8 cellular contexts compared by ENCODE assay signal in genomic region chr2:39513641-39514094, GRCh38.
DNase-seq lines count a peak whose midpoint lies in the region; ATAC-seq and TF ChIP-seq lines count a peak whose summit lies in the region.

No MANE protein-coding gene starts in this region.

- H3K4me1 ChIP-seq in A673 (ENCODE audit: insufficient read depth, low read length, poor library complexity, severe bottlenecking) = peaks cover 71% of the 10 kb centered on the region
- H3K4me1 ChIP-seq in esophagus squamous epithelium = peaks cover 0 to 66% (median 34%) of the 10 kb centered on the region in 3 donors
- peaks cover 18 to 62% (median 28%) of the 10 kb centered on the region in 4 donors for H3K4me1 ChIP-seq in transverse colon

- DNase-seq in A673 (ENCODE audit: low spot score) = peak; percentile 98
- peak; percentile 67 for DNase-seq in GM12864 (ENCODE audit: low read depth)
- DNase-seq in NAMALWA (ENCODE audit: low spot score) = peak; percentile 55
- peak; percentile 22 to 74 for DNase-seq in activated CD4-positive, alpha-beta T cell treated with anti-CD3 and anti-CD28 coated beads, Interleukin-2, amount 50 U/mL, for 24 hours (ENCODE audit: low read depth in 1 of 2, low spot score in 1 of 2)
- no peak for DNase-seq in esophagus squamous epithelium (lab: John Stamatoyannopoulos, UW)
- DNase-seq in non-pigmented ciliary epithelial cell (ENCODE audit: low read depth) = peak; percentile 94
- peak; percentile 58 for DNase-seq in transverse colon

- H3K36me3 ChIP-seq in A673 (ENCODE audit: insufficient read depth, low read length, poor library complexity, severe bottlenecking) (no peaks in the 10 kb centered on the region), esophagus squamous epithelium (no peaks in the 10 kb centered on the region), transverse colon (no peaks in the 10 kb centered on the region)

- no TSS peak for BruUV-seq in A673 (replicated peaks; lab: Mats Ljungman, UMichigan)

- H3K27me3 ChIP-seq in A673 (replicated peaks; ENCODE audit: insufficient read depth, low read depth, low read length, poor library complexity) = no peaks in the 10 kb centered on the region
- H3K27me3 ChIP-seq in esophagus squamous epithelium = no peaks in the 10 kb centered on the region
- H3K27me3 ChIP-seq in transverse colon = no peaks in the 10 kb centered on the region

- WGBS in esophagus squamous epithelium, 2 donors = 9 to 13% methylated on average over 2 of the region's 2 CpGs
- 12 to 19% methylated on average over 2 of the region's 2 CpGs for WGBS in transverse colon (ENCODE audit: low coverage in 1 of 2), 2 donors

- no peak for TF ChIP-seq EP300 in transverse colon (IDR thresholded peaks at IDR 0.05; ENCODE audit: low read depth)

- H3K4me3 ChIP-seq in A673 (ENCODE audit: low read depth, low read length, poor library complexity, severe bottlenecking) (no peak overlapping the region), GM12864 (ENCODE audit: low read depth, low read length) (no peak overlapping the region), esophagus squamous epithelium (no peak overlapping the region), transverse colon (no peak overlapping the region)

- CTCF ChIA-PET in A673 (lab: Charles Lee) = interaction anchor here (0.9 kb wide), 1 partner anchor 183 kb away, joined by 3 read pairs; no protein-coding TSS in a partner anchor

- TF ChIP-seq POLR2A in esophagus squamous epithelium (IDR thresholded peaks at IDR 0.05) (no peak), transverse colon (IDR thresholded peaks at IDR 0.05) (no peak)

- H3K27ac ChIP-seq in A673 (ENCODE audit: low read depth, low read length, poor library complexity, severe bottlenecking) (peak overlapping the region; percentile 65), esophagus squamous epithelium (peak overlapping the region in 3 of 4 donors; percentile 57 to 80 (median 73)), transverse colon (peak overlapping the region; percentile 61 to 81 (median 70))

- ATAC-seq in HG02571 (IDR thresholded peaks at IDR 0.05; ENCODE audit: unreplicated experiment) = peak; percentile 93

- intact Hi-C loops in A673 (cut with micrococcal nuclease; ENCODE audit: unreplicated experiment) (loop anchor here (5.0 to 10.0 kb wide), 3 partner anchors 131 to 391 kb away; no protein-coding TSS in a partner anchor), esophagus squamous epithelium (cut with DNase I) (loop anchor here (10.0 kb wide), 1 partner anchor 119 kb away; no protein-coding TSS in a partner anchor), transverse colon (cut with DNase I; ENCODE audit: low total_unique reads) (loop anchor here (10.0 kb wide), 1 partner anchor 129 kb away; no protein-coding TSS in a partner anchor)

- POLR2A ChIA-PET in A673 (lab: Charles Lee; ENCODE audit: low non-redundant PET) = no interaction called here

- no peaks in the 10 kb centered on the region for H3K9me3 ChIP-seq in A673 (ENCODE audit: low read depth, low read length, poor library complexity, severe bottlenecking)
- H3K9me3 ChIP-seq in esophagus squamous epithelium = no peaks in the 10 kb centered on the region
- H3K9me3 ChIP-seq in transverse colon = no peaks in the 10 kb centered on the region

- in situ Hi-C loops in transverse colon (cut with MboI; ENCODE audit: low pct_ligation_motif_present in 1 of 4, low pct_unique_long_range_greater_than_20kb in 1 of 4, low sequenced_read_pairs in 3 of 4) = no loop called here

- TF ChIP-seq CTCF in A673 (conservative IDR thresholded peaks at IDR 0.05; ENCODE audit: low read depth, low read length) = peak; percentile 68
- peak; percentile 65 for TF ChIP-seq CTCF in GM12864 (IDR thresholded peaks at IDR 0.05; ENCODE audit: low read depth, low read length, missing control alignments)
- peak; percentile 32 to 73 (median 44) for TF ChIP-seq CTCF in esophagus squamous epithelium (IDR thresholded peaks at IDR 0.05)
- TF ChIP-seq CTCF in transverse colon (IDR thresholded peaks at IDR 0.05) = peak; percentile 41 to 58 (median 48)
